15 cellular contexts compared by ENCODE assay signal in the genomic region with DNA sequence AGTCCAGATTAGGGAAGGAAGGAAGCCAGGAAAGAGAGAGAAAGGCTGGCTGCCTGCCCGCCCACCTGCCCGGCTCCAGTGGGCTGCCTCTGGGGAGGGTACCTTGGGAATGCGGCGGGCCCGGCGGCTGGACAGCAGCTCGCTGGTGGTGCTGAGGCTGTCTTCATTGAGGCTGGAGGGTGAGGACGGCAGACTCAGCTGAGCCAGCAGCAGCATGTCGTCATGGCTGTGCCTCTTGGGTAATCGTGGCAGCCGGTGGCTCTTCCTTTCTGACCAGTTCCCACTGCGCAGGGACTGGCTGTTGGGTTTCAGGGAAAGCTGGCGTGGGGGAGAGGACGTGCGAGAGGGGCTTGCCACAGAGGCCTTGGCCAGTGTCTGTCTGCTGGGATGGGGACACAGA. TPM values are rescaled to one million over a fixed set of nuclear protein-coding genes. Genes with fewer than 3 reads are reported as not detected.
DNase-seq lines count a peak whose midpoint lies in the region; ATAC-seq and TF ChIP-seq lines count a peak whose summit lies in the region.
"Had no signal": no experiment of that assay in that cellular context is flagged by ENCODE, and none has a peak within 500 bp of the region (broad histone marks: within the 10 kb centered on the region; RNA-seq: fewer than 3 reads in every experiment).

No MANE protein-coding gene starts in this region.

- H3K9me3 ChIP-seq in ascending aorta: no peaks in the 10 kb centered on the region
- H3K9me3 ChIP-seq in esophagus squamous epithelium: no peaks in the 10 kb centered on the region
- no peaks in the 10 kb centered on the region for H3K9me3 ChIP-seq in osteoblast (ENCODE audit: low read depth, low read length)
- no peaks in the 10 kb centered on the region for H3K9me3 ChIP-seq in transverse colon
- H3K9me3 ChIP-seq: Peyer's patch had no signal

- TF ChIP-seq POLR2A in esophagus squamous epithelium (IDR thresholded peaks at IDR 0.05) (no peak), transverse colon (IDR thresholded peaks at IDR 0.05) (no peak)

- H3K27me3 ChIP-seq in ascending aorta: no peaks in the 10 kb centered on the region
- no peaks in the 10 kb centered on the region for H3K27me3 ChIP-seq in esophagus squamous epithelium
- H3K27me3 ChIP-seq in osteoblast (ENCODE audit: insufficient read depth, low read length): no peaks in the 10 kb centered on the region
- H3K27me3 ChIP-seq in transverse colon: no peaks in the 10 kb centered on the region
- H3K27me3 ChIP-seq: Peyer's patch had no signal

- in situ Hi-C loops in transverse colon (cut with MboI; ENCODE audit: low pct_ligation_motif_present in 1 of 4, low pct_unique_long_range_greater_than_20kb in 1 of 4, low sequenced_read_pairs in 3 of 4): no loop called here

- DNase-seq in ascending aorta (ENCODE audit: low spot score in 2 of 2) (no peak), esophagus squamous epithelium (lab: John Stamatoyannopoulos, UW) (no peak), osteoblast (ENCODE audit: insufficient read length, low spot score, missing footprints) (peak; percentile 62), transverse colon (no peak), GOT3 (lab: John Stamatoyannopoulos, UW) (no peak)
- no peak for DNase-seq in activated T-helper 2 cell treated with anti-CD3 and anti-CD28 coated beads, Interferon-gamma antibody, Interleukin-2, Interleukin-4, amounts not matched to agents 10 μg/mL and 5 μg/mL and 100 μg/mL, durations not matched to agents 14 hours and 24 hours and 36 hours (ENCODE audit: low spot score)
- DNase-seq: activated naive CD8-positive, alpha-beta T cell treated with anti-CD3 and anti-CD28 coated beads, Interleukin-2, amount 10 ng/mL, durations not matched to agents 7 days and 5 days; activated T-cell treated with anti-CD3 and anti-CD28 coated beads for 4 hours; head of caudate nucleus; NCI-H187; NCI-H526 treated with DMSO at 0.1 percent for 48 hours; Peyer's patch had no signal

- no peak overlapping the region for H3K4me3 Mint-ChIP-seq in activated T-helper 2 cell treated with anti-CD3 and anti-CD28 coated beads, Interferon-gamma antibody, Interleukin-2, Interleukin-4, amounts not matched to agents 10 μg/mL and 5 μg/mL and 100 μg/mL, durations not matched to agents 14 hours and 24 hours and 36 hours (ENCODE audit: low read depth)
- H3K4me3 Mint-ChIP-seq: activated naive CD8-positive, alpha-beta T cell treated with anti-CD3 and anti-CD28 coated beads, Interleukin-2, amount 10 ng/mL, durations not matched to agents 7 days and 5 days; central memory CD8-positive, alpha-beta T cell had no signal

- no peak overlapping the region for H2AFZ ChIP-seq in osteoblast (ENCODE audit: low read length)

- peaks cover 2% of the 10 kb centered on the region for H3K4me1 Mint-ChIP-seq in activated T-helper 2 cell treated with anti-CD3 and anti-CD28 coated beads, Interferon-gamma antibody, Interleukin-2, Interleukin-4, amounts not matched to agents 10 μg/mL and 5 μg/mL and 100 μg/mL, durations not matched to agents 14 hours and 24 hours and 36 hours (ENCODE audit: low read depth)

- H3K36me3 Mint-ChIP-seq in activated T-helper 2 cell treated with anti-CD3 and anti-CD28 coated beads, Interferon-gamma antibody, Interleukin-2, Interleukin-4, amounts not matched to agents 10 μg/mL and 5 μg/mL and 100 μg/mL, durations not matched to agents 14 hours and 24 hours and 36 hours (ENCODE audit: low read depth): no peaks in the 10 kb centered on the region
- H3K36me3 Mint-ChIP-seq: activated naive CD8-positive, alpha-beta T cell treated with anti-CD3 and anti-CD28 coated beads, Interleukin-2, amount 10 ng/mL, durations not matched to agents 7 days and 5 days; CD14-positive monocyte had no signal

- no peak for TF ChIP-seq EP300 in transverse colon (IDR thresholded peaks at IDR 0.05; ENCODE audit: low read depth)

- peaks cover 2% of the 10 kb centered on the region for H3K79me2 ChIP-seq in osteoblast (ENCODE audit: insufficient read depth, low read length)

- H3K27me3 Mint-ChIP-seq in activated T-helper 2 cell treated with anti-CD3 and anti-CD28 coated beads, Interferon-gamma antibody, Interleukin-2, Interleukin-4, amounts not matched to agents 10 μg/mL and 5 μg/mL and 100 μg/mL, durations not matched to agents 14 hours and 24 hours and 36 hours (ENCODE audit: low read depth): no peaks in the 10 kb centered on the region

- no peak overlapping the region for H3K27ac Mint-ChIP-seq in activated T-helper 2 cell treated with anti-CD3 and anti-CD28 coated beads, Interferon-gamma antibody, Interleukin-2, Interleukin-4, amounts not matched to agents 10 μg/mL and 5 μg/mL and 100 μg/mL, durations not matched to agents 14 hours and 24 hours and 36 hours
- H3K27ac Mint-ChIP-seq: activated naive CD8-positive, alpha-beta T cell treated with anti-CD3 and anti-CD28 coated beads, Interleukin-2, amount 10 ng/mL, durations not matched to agents 7 days and 5 days had no signal

- H3K4me3 ChIP-seq in ascending aorta: no peak overlapping the region
- H3K4me3 ChIP-seq in esophagus squamous epithelium: no peak overlapping the region
- no peak overlapping the region for H3K4me3 ChIP-seq in osteoblast (ENCODE audit: insufficient read depth, low read length)
- H3K4me3 ChIP-seq in transverse colon: no peak overlapping the region
- H3K4me3 ChIP-seq: Peyer's patch had no signal

- WGBS in esophagus squamous epithelium, 2 donors: 71 to 91% methylated on average over 8 to 9 of the region's 15 CpGs
- WGBS in transverse colon (ENCODE audit: low coverage in 1 of 2), 2 donors: 91% methylated on average over 15 of the region's 15 CpGs; no CpG with 5 or more reads in 1 of the 2 donors

- H3K27ac ChIP-seq in ascending aorta (peak overlapping the region; percentile 89 to 91), esophagus squamous epithelium (peak overlapping the region; percentile 86 to 94 (median 91)), osteoblast (ENCODE audit: low read depth, low read length) (no peak overlapping the region), transverse colon (peak overlapping the region; percentile 81 to 93 (median 90))

- no peak overlapping the region for H3K4me2 ChIP-seq in osteoblast (ENCODE audit: insufficient read depth, low read length)

- no peaks in the 10 kb centered on the region for H3K9me3 Mint-ChIP-seq in activated T-helper 2 cell treated with anti-CD3 and anti-CD28 coated beads, Interferon-gamma antibody, Interleukin-2, Interleukin-4, amounts not matched to agents 10 μg/mL and 5 μg/mL and 100 μg/mL, durations not matched to agents 14 hours and 24 hours and 36 hours
- H3K9me3 Mint-ChIP-seq: activated naive CD8-positive, alpha-beta T cell treated with anti-CD3 and anti-CD28 coated beads, Interleukin-2, amount 10 ng/mL, durations not matched to agents 7 days and 5 days; central memory CD8-positive, alpha-beta T cell had no signal

- H4K20me1 ChIP-seq in osteoblast (ENCODE audit: insufficient read depth, low read length): no peaks in the 10 kb centered on the region

- ATAC-seq in HG03039 (IDR thresholded peaks at IDR 0.05; ENCODE audit: unreplicated experiment): no peak

- H3K36me3 ChIP-seq in ascending aorta: peaks cover 9 to 11% of the 10 kb centered on the region in 2 donors
- peaks cover 5 to 65% (median 8%) of the 10 kb centered on the region in 3 donors for H3K36me3 ChIP-seq in esophagus squamous epithelium
- H3K36me3 ChIP-seq in osteoblast (ENCODE audit: insufficient read depth, low read length): peaks cover 21% of the 10 kb centered on the region
- peaks cover 0 to 14% (median 7%) of the 10 kb centered on the region in 4 donors for H3K36me3 ChIP-seq in transverse colon

- intact Hi-C loops in ascending aorta (cut with DNase I): no loop called here
- intact Hi-C loops in esophagus squamous epithelium (cut with DNase I): no loop called here
- intact Hi-C loops in transverse colon (cut with DNase I; ENCODE audit: low total_unique reads): no loop called here
- intact Hi-C loops in activated T-helper 2 cell treated with anti-CD3 and anti-CD28 coated beads, Interferon-gamma antibody, Interleukin-2, Interleukin-4, amounts not matched to agents 10 μg/mL and 5 μg/mL and 100 μg/mL, durations not matched to agents 14 hours and 24 hours and 36 hours (cut with micrococcal nuclease): no loop called here

- H3K4me1 ChIP-seq in ascending aorta (peaks cover 23 to 54% of the 10 kb centered on the region in 2 donors), esophagus squamous epithelium (peaks cover 38 to 73% (median 57%) of the 10 kb centered on the region in 3 donors), osteoblast (ENCODE audit: insufficient read depth, low read length) (peaks cover 36% of the 10 kb centered on the region), transverse colon (peaks cover 28 to 57% (median 40%) of the 10 kb centered on the region in 4 donors)

- TF ChIP-seq CTCF in ascending aorta (IDR thresholded peaks at IDR 0.05) (no peak), esophagus squamous epithelium (IDR thresholded peaks at IDR 0.05) (no peak), osteoblast (IDR thresholded peaks at IDR 0.05; ENCODE audit: extremely low read depth, low read depth, low read length) (no peak), transverse colon (IDR thresholded peaks at IDR 0.05) (no peak)

RNA-seq across cellular contexts. Expression of a gene that starts 32.9 kb away (rescaled TPM):
- total RNA-seq in ascending aorta (789 TPM), esophagus squamous epithelium (1,000 to 10,000 TPM in 3 of 4 donors, 100 to 1,000 TPM in 1; 921 to 1,566 (median 1,106) TPM), osteoblast (710 and 869 TPM in 2 replicates), transverse colon (100 to 1,000 TPM; 462 to 843 (median 770) TPM)
- total RNA-seq in activated T-helper 2 cell treated with anti-CD3 and anti-CD28 coated beads, Interferon-gamma antibody, Interleukin-2, Interleukin-4, amounts not matched to agents 10 μg/mL and 5 μg/mL and 100 μg/mL, durations not matched to agents 14 hours and 24 hours and 36 hours: 749 and 766 TPM in 2 replicates

RNA-seq across cellular contexts. Expression of a gene that starts 33.0 kb away (rescaled TPM):
- total RNA-seq in ascending aorta: 3.9 TPM
- 1 to 10 TPM; 4.5 to 5.5 (median 4.8) TPM for total RNA-seq in esophagus squamous epithelium
- 9.0 and 10.9 TPM in 2 replicates for total RNA-seq in osteoblast
- 10 to 100 TPM; 11.7 to 19.7 (median 14.3) TPM for total RNA-seq in transverse colon
- total RNA-seq in activated T-helper 2 cell treated with anti-CD3 and anti-CD28 coated beads, Interferon-gamma antibody, Interleukin-2, Interleukin-4, amounts not matched to agents 10 μg/mL and 5 μg/mL and 100 μg/mL, durations not matched to agents 14 hours and 24 hours and 36 hours: 13.6 and 14.6 TPM in 2 replicates
